16 cellular contexts compared by ENCODE assay signal in the genomic region with DNA sequence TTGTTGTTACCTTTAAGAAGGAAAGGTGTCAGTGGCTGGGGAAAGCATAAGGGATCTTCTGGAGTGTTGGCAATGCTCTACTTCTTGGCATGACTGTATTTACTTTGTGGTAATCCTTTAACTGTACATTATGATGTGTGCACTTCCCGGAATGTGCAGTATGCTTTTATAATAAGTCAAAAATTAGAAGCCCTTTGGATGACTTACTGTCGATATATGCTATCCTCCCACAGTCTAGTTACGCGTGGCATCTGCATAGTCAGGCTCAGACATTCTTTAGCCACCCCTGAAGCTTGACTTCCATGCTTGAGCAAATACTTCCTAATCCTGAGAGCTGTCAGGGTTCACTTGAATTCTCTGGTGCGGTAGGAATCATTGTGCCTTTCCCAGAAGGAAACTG. TPM values are rescaled to one million over a fixed set of nuclear protein-coding genes. Genes with fewer than 3 reads are reported as not detected.
DNase-seq lines count a peak whose midpoint lies in the region; ATAC-seq and TF ChIP-seq lines count a peak whose summit lies in the region.
"Had no signal": no experiment of that assay in that cellular context is flagged by ENCODE, and none has a peak within 500 bp of the region (broad histone marks: within the 10 kb centered on the region; RNA-seq: fewer than 3 reads in every experiment).

No MANE protein-coding gene starts in this region.

- H3K27ac Mint-ChIP-seq in T-cell = no peak overlapping the region
- H3K27ac Mint-ChIP-seq: memory B cell had no signal

- H3K9me3 Mint-ChIP-seq in T-cell = no peaks in the 10 kb centered on the region
- H3K9me3 Mint-ChIP-seq: memory B cell had no signal

- TF ChIP-seq CTCF in choroid plexus epithelial cell (conservative IDR thresholded peaks at IDR 0.05; ENCODE audit: low read depth, low read length) = no peak
- TF ChIP-seq CTCF in lower lobe of right lung (IDR thresholded peaks at IDR 0.05) = no peak
- no peak for TF ChIP-seq CTCF in esophagus muscularis mucosa (IDR thresholded peaks at IDR 0.05)
- TF ChIP-seq CTCF in GM13977 (IDR thresholded peaks at IDR 0.05; ENCODE audit: extremely low read depth, insufficient read depth, missing control alignments) = no peak

- no peaks in the 10 kb centered on the region for H3K36me3 ChIP-seq in lower lobe of right lung
- no peaks in the 10 kb centered on the region for H3K36me3 ChIP-seq in esophagus muscularis mucosa
- H3K36me3 ChIP-seq: transverse colon had no signal

- peaks cover 0 to 3% of the 10 kb centered on the region in 2 donors for H3K27me3 Mint-ChIP-seq in T-cell

- no peaks in the 10 kb centered on the region for H3K27me3 ChIP-seq in lower lobe of right lung (ENCODE audit: low read depth)
- no peaks in the 10 kb centered on the region for H3K27me3 ChIP-seq in esophagus muscularis mucosa
- H3K27me3 ChIP-seq: transverse colon had no signal

- H3K4me1 ChIP-seq in lower lobe of right lung (peaks cover 9% of the 10 kb centered on the region), esophagus muscularis mucosa (peaks cover 0 to 31% (median 23%) of the 10 kb centered on the region in 4 donors)
- H3K4me1 ChIP-seq: transverse colon had no signal

- peaks cover 0 to 4% (median 0%) of the 10 kb centered on the region in 3 donors for H3K4me1 Mint-ChIP-seq in T-cell
- H3K4me1 Mint-ChIP-seq: memory B cell had no signal

- H3K27ac ChIP-seq in lower lobe of right lung = no peak overlapping the region
- H3K27ac ChIP-seq in esophagus muscularis mucosa (replicated peaks in 1 of 4) = peak overlapping the region in 1 of 4 donors; percentile 63
- H3K27ac ChIP-seq: transverse colon had no signal

- in situ Hi-C loops in ACHN (cut with HindIII; ENCODE audit: low pct_ligation_motif_present, low pct_unique_long_range_greater_than_20kb, low sequenced_read_pairs) = loop anchor here (25.0 kb wide), 1 partner anchor 97 kb away; no protein-coding TSS in a partner anchor
- in situ Hi-C loops in GM13977 (cut with MboI; ENCODE audit: low pct_unique_long_range_greater_than_20kb, low sequenced_read_pairs, unreplicated experiment) = no loop called here

- WGBS in esophagus muscularis mucosa = 42% methylated on average over 5 of the region's 5 CpGs

- intact Hi-C loops in lower lobe of right lung (cut with DNase I) = no loop called here
- intact Hi-C loops in esophagus muscularis mucosa (cut with DNase I) = no loop called here

- TF ChIP-seq POLR2A in esophagus muscularis mucosa (IDR thresholded peaks at IDR 0.05; ENCODE audit: low read depth) = no peak

- H3K9me3 ChIP-seq in lower lobe of right lung (no peaks in the 10 kb centered on the region), esophagus muscularis mucosa (no peaks in the 10 kb centered on the region)
- H3K9me3 ChIP-seq: transverse colon had no signal

- POLR2A ChIA-PET in T-cell (lab: Charles Lee) = no interaction called here

- no peak overlapping the region for H3K4me3 Mint-ChIP-seq in T-cell
- H3K4me3 Mint-ChIP-seq: memory B cell had no signal

- no peak for TF ChIP-seq EP300 in esophagus muscularis mucosa (IDR thresholded peaks at IDR 0.05)

- peak; percentile 97 for DNase-seq in ACHN
- DNase-seq in HT1080 (ENCODE audit: low read depth) = peak; percentile 88
- DNase-seq in choroid plexus epithelial cell (ENCODE audit: low read depth) = peak; percentile 60
- DNase-seq in lower lobe of right lung = no peak
- no peak for DNase-seq in T-cell
- no peak for DNase-seq in esophagus muscularis mucosa (ENCODE audit: extremely low spot score)
- no peak for DNase-seq in GM13977 (ENCODE audit: low spot score)
- DNase-seq in activated naive CD4-positive, alpha-beta T cell (lab: John Stamatoyannopoulos, UW) = no peak
- DNase-seq: NCI-H1092; NCI-H69; posterior cingulate gyrus; SHP77; stimulated activated CD4-positive, alpha-beta T cell treated with anti-CD3 and anti-CD28 coated beads, Interleukin-1b, Interleukin-23, amount 100 ng/mL, for 48 hours; T1000; transverse colon had no signal

- no peaks in the 10 kb centered on the region for H3K36me3 Mint-ChIP-seq in T-cell
- H3K36me3 Mint-ChIP-seq: memory B cell had no signal

- CTCF ChIA-PET in T-cell (lab: Charles Lee) = no interaction called here

- H3K4me3 ChIP-seq in choroid plexus epithelial cell (ENCODE audit: low read depth, low read length) (no peak overlapping the region), lower lobe of right lung (no peak overlapping the region), esophagus muscularis mucosa (no peak overlapping the region)
- H3K4me3 ChIP-seq: transverse colon had no signal

- ATAC-seq in lower lobe of right lung = peak; percentile 64 to 81
- no peak for ATAC-seq in T-cell (replicated peaks in 1 of 4)

RNA-seq across cellular contexts. Expression of gene ATP10A, which starts 20.7 kb away (rescaled TPM):
- total RNA-seq in HT1080 (2014; rRNA removed; shearing (Covaris generic)) = 4.0 and 6.2 TPM in 2 replicates
- polyA plus RNA-seq in HT1080 (2015; cell fraction: cytosol; rRNA removed) = 0.02 and 0.73 TPM in 2 replicates
- polyA plus RNA-seq in HT1080 (2015; cell fraction: nucleus; rRNA removed) = 0.06 and 0.08 TPM in 2 replicates
- 43.5 TPM for total RNA-seq in lower lobe of right lung
- total RNA-seq in T-cell = 10 to 100 TPM; 37.3 to 65.5 (median 53.4) TPM
- total RNA-seq in esophagus muscularis mucosa = 10 to 100 TPM; 23.9 to 51.9 (median 32.6) TPM

Comparison
In these comparisons a context has a peak if more than half of its experiments do, and no peak if none do; other contexts are left out.
1. DNase-seq: peak in ACHN (single experiment), HT1080 (single experiment) and choroid plexus epithelial cell (single experiment); none in lower lobe of right lung (single experiment), T-cell (0 of 34), esophagus muscularis mucosa (single experiment), GM13977 (single experiment) and activated naive CD4-positive, alpha-beta T cell (0 of 4).
2. ATAC-seq: peak in lower lobe of right lung (2 of 2); none in T-cell (0 of 4).